Comparison of ENCODE assay signal across 1 cellular context in the genomic region with DNA sequence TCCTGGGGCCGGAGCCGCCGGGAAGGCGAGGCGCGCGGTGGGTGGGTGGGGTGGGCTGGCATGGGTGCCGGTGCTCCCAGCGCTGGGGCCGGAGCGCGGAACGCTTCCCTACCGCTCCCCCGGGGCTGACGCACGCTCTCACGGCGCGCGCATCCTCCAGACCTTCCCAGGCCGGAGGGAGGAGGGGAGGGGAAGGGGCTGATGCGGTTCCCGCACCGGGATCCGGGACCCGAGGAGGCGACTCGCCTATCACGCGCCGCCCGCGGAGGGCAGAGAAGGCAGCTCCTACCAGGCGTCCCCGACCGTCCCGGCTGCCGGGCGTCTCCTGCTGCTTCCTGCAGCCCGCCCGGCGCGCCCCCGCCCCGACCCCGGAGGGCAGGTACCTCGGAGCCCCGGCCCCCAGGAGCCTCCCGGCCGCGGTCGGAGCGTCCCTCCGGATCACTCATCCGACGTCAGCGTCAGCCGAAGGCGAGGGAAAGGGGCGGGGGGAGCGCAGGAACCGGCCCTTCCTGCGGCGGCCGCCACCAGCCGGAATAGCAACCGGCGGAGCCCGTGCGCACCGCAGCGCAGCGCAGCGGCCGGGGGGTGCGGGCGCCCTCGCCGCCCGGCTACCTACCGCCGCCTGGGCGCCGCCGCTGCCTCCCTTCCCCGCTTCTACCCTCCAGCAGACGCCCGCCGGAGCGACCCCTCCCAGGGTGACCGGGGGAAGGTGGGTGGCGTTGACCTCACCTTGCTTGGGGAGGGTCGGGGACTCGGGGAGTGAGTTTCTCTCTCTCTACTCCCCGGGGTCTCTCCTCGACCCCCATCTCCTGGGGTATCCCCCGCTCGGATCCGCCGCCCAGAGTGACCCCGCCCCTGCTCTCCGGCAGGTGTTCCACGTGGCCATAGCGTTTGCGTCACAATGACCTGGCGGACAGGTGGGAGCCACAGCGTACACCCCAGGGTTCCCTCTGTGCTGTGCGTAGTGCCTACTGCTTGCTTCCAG.
TF ChIP-seq lines count a peak whose summit lies in the region.

A gene (minus strand): TSS at position 457 of the 985 bp plus-strand sequence. CDS start 26,241 bp downstream, outside the sequence.

TF ChIP-seq in K562, 482 proteins besides CTCF, POLR2A, EP300 and RAD21 (continued from another document and continues in another):
- TF ChIP-seq, protein P1, sequence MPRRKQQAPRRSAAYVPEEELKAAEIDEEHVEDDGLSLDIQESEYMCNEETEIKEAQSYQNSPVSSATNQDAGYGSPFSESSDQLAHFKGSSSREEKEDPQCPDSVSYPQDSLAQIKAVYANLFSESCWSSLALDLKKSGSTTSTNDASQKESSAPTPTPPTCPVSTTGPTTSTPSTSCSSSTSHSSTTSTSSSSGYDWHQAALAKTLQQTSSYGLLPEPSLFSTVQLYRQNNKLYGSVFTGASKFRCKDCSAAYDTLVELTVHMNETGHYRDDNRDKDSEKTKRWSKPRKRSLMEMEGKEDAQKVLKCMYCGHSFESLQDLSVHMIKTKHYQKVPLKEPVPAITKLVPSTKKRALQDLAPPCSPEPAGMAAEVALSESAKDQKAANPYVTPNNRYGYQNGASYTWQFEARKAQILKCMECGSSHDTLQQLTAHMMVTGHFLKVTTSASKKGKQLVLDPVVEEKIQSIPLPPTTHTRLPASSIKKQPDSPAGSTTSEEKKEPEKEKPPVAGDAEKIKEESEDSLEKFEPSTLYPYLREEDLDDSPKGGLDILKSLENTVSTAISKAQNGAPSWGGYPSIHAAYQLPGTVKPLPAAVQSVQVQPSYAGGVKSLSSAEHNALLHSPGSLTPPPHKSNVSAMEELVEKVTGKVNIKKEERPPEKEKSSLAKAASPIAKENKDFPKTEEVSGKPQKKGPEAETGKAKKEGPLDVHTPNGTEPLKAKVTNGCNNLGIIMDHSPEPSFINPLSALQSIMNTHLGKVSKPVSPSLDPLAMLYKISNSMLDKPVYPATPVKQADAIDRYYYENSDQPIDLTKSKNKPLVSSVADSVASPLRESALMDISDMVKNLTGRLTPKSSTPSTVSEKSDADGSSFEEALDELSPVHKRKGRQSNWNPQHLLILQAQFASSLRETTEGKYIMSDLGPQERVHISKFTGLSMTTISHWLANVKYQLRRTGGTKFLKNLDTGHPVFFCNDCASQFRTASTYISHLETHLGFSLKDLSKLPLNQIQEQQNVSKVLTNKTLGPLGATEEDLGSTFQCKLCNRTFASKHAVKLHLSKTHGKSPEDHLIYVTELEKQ (CRISPR knock-in tag; IDR thresholded peaks at IDR 0.05), result no peak
- TF ChIP-seq HNRNPK (IDR thresholded peaks at IDR 0.05; ENCODE audit: low read depth, low read length, poor library complexity, severe bottlenecking) (no peak), POLR3G (IDR thresholded peaks at IDR 0.05; ENCODE audit: extremely low read depth, insufficient read length, insufficient replicate concordance) (no peak), SP1 (CRISPR knock-in tag; IDR thresholded peaks at IDR 0.05) (no peak; the same call in 1 of the 2 replicates), MTA3 (IDR thresholded peaks at IDR 0.05; ENCODE audit: borderline replicate concordance) (0 out of 2 replicates have a peak, but pooled peaks have one; percentile 63), TARDBP (IDR thresholded peaks at IDR 0.05) (0 out of 2 replicates have a peak, but pooled peaks have one; percentile 28), ZZZ3 (IDR thresholded peaks at IDR 0.05) (no peak), TAF15 (IDR thresholded peaks at IDR 0.05; ENCODE audit: low read depth, low read length) (no peak), IFI16 (CRISPR knock-in tag; IDR thresholded peaks at IDR 0.05) (no peak), NFE2 (IDR thresholded peaks at IDR 0.05; ENCODE audit: low read depth) (no peak), ZSCAN32 (CRISPR knock-in tag; IDR thresholded peaks at IDR 0.05) (no peak), SRSF3 (IDR thresholded peaks at IDR 0.05; ENCODE audit: insufficient read depth, low read length) (no peak), ZBTB8A (IDR thresholded peaks at IDR 0.05; ENCODE audit: partially characterized antibody) (no peak), PHB2 (IDR thresholded peaks at IDR 0.05; ENCODE audit: low read depth) (no peak), CBX1 (IDR thresholded peaks at IDR 0.05; ENCODE audit: low read depth) (0 out of 2 replicates have a peak, but pooled peaks have one; percentile 21), ZNF184 (CRISPR knock-in tag; IDR thresholded peaks at IDR 0.05) (no peak), SMAD4 (CRISPR knock-in tag; conservative IDR thresholded peaks at IDR 0.05) (peak; percentile 80), ZNF830 (CRISPR knock-in tag; IDR thresholded peaks at IDR 0.05) (no peak), EZH2 (IDR thresholded peaks at IDR 0.05; ENCODE audit: borderline replicate concordance, low read depth, low read length) (no peak), RBM25 (IDR thresholded peaks at IDR 0.05; ENCODE audit: low read depth, low read length, severe bottlenecking) (no peak), FOS (IDR thresholded peaks at IDR 0.05; ENCODE audit: extremely low read depth, insufficient read length) (no peak), CHD4 (IDR thresholded peaks at IDR 0.05; ENCODE audit: insufficient read depth, insufficient replicate concordance, low read depth, low read length, poor library complexity, severe bottlenecking) (no peak), GTF2F1 (IDR thresholded peaks at IDR 0.05; ENCODE audit: low read depth, low read length) (no peak), SAP30 (IDR thresholded peaks at IDR 0.05; ENCODE audit: borderline replicate concordance, insufficient read depth, low read depth, low read length, poor library complexity, severe bottlenecking) (no peak)
- TF ChIP-seq, protein P2, sequence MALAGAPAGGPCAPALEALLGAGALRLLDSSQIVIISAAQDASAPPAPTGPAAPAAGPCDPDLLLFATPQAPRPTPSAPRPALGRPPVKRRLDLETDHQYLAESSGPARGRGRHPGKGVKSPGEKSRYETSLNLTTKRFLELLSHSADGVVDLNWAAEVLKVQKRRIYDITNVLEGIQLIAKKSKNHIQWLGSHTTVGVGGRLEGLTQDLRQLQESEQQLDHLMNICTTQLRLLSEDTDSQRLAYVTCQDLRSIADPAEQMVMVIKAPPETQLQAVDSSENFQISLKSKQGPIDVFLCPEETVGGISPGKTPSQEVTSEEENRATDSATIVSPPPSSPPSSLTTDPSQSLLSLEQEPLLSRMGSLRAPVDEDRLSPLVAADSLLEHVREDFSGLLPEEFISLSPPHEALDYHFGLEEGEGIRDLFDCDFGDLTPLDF (CRISPR knock-in tag; IDR thresholded peaks at IDR 0.05), result no peak
- TF ChIP-seq, protein P3, sequence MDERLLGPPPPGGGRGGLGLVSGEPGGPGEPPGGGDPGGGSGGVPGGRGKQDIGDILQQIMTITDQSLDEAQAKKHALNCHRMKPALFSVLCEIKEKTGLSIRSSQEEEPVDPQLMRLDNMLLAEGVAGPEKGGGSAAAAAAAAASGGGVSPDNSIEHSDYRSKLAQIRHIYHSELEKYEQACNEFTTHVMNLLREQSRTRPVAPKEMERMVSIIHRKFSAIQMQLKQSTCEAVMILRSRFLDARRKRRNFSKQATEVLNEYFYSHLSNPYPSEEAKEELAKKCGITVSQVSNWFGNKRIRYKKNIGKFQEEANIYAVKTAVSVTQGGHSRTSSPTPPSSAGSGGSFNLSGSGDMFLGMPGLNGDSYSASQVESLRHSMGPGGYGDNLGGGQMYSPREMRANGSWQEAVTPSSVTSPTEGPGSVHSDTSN (CRISPR knock-in tag; IDR thresholded peaks at IDR 0.05; ENCODE audit: low read depth), result no peak
- TF ChIP-seq, protein P3 (tag; conservative IDR thresholded peaks at IDR 0.05; ENCODE audit: low read depth), result no peak
- TF ChIP-seq, protein P4, sequence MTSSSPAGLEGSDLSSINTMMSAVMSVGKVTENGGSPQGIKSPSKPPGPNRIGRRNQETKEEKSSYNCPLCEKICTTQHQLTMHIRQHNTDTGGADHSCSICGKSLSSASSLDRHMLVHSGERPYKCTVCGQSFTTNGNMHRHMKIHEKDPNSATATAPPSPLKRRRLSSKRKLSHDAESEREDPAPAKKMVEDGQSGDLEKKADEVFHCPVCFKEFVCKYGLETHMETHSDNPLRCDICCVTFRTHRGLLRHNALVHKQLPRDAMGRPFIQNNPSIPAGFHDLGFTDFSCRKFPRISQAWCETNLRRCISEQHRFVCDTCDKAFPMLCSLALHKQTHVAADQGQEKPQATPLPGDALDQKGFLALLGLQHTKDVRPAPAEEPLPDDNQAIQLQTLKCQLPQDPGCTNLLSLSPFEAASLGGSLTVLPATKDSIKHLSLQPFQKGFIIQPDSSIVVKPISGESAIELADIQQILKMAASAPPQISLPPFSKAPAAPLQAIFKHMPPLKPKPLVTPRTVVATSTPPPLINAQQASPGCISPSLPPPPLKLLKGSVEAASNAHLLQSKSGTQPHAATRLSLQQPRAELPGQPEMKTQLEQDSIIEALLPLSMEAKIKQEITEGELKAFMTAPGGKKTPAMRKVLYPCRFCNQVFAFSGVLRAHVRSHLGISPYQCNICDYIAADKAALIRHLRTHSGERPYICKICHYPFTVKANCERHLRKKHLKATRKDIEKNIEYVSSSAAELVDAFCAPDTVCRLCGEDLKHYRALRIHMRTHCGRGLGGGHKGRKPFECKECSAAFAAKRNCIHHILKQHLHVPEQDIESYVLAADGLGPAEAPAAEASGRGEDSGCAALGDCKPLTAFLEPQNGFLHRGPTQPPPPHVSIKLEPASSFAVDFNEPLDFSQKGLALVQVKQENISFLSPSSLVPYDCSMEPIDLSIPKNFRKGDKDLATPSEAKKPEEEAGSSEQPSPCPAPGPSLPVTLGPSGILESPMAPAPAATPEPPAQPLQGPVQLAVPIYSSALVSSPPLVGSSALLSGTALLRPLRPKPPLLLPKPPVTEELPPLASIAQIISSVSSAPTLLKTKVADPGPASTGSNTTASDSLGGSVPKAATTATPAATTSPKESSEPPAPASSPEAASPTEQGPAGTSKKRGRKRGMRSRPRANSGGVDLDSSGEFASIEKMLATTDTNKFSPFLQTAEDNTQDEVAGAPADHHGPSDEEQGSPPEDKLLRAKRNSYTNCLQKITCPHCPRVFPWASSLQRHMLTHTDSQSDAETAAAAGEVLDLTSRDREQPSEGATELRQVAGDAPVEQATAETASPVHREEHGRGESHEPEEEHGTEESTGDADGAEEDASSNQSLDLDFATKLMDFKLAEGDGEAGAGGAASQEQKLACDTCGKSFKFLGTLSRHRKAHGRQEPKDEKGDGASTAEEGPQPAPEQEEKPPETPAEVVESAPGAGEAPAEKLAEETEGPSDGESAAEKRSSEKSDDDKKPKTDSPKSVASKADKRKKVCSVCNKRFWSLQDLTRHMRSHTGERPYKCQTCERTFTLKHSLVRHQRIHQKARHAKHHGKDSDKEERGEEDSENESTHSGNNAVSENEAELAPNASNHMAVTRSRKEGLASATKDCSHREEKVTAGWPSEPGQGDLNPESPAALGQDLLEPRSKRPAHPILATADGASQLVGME (CRISPR knock-in tag; IDR thresholded peaks at IDR 0.05), result no peak
- TF ChIP-seq, protein P5, sequence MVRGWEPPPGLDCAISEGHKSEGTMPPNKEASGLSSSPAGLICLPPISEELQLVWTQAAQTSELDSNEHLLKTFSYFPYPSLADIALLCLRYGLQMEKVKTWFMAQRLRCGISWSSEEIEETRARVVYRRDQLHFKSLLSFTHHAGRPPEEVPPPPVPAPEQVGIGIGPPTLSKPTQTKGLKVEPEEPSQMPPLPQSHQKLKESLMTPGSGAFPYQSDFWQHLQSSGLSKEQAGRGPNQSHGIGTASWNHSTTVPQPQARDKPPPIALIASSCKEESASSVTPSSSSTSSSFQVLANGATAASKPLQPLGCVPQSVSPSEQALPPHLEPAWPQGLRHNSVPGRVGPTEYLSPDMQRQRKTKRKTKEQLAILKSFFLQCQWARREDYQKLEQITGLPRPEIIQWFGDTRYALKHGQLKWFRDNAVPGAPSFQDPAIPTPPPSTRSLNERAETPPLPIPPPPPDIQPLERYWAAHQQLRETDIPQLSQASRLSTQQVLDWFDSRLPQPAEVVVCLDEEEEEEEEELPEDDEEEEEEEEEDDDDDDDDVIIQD (CRISPR knock-in tag; IDR thresholded peaks at IDR 0.05), result no peak
- TF ChIP-seq, protein P6, sequence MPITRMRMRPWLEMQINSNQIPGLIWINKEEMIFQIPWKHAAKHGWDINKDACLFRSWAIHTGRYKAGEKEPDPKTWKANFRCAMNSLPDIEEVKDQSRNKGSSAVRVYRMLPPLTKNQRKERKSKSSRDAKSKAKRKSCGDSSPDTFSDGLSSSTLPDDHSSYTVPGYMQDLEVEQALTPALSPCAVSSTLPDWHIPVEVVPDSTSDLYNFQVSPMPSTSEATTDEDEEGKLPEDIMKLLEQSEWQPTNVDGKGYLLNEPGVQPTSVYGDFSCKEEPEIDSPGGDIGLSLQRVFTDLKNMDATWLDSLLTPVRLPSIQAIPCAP (CRISPR knock-in tag; IDR thresholded peaks at IDR 0.05; ENCODE audit: borderline replicate concordance), result no peak
- TF ChIP-seq, protein P7, sequence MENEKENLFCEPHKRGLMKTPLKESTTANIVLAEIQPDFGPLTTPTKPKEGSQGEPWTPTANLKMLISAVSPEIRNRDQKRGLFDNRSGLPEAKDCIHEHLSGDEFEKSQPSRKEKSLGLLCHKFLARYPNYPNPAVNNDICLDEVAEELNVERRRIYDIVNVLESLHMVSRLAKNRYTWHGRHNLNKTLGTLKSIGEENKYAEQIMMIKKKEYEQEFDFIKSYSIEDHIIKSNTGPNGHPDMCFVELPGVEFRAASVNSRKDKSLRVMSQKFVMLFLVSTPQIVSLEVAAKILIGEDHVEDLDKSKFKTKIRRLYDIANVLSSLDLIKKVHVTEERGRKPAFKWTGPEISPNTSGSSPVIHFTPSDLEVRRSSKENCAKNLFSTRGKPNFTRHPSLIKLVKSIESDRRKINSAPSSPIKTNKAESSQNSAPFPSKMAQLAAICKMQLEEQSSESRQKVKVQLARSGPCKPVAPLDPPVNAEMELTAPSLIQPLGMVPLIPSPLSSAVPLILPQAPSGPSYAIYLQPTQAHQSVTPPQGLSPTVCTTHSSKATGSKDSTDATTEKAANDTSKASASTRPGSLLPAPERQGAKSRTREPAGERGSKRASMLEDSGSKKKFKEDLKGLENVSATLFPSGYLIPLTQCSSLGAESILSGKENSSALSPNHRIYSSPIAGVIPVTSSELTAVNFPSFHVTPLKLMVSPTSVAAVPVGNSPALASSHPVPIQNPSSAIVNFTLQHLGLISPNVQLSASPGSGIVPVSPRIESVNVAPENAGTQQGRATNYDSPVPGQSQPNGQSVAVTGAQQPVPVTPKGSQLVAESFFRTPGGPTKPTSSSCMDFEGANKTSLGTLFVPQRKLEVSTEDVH (IDR thresholded peaks at IDR 0.05; ENCODE audit: low read depth, partially characterized antibody), result no peak
- TF ChIP-seq, protein P8, sequence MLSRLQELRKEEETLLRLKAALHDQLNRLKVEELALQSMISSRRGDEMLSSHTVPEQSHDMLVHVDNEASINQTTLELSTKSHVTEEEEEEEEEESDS (CRISPR knock-in tag; IDR thresholded peaks at IDR 0.05), result no peak
